23 cellular contexts compared by ENCODE assay signal in the genomic region with DNA sequence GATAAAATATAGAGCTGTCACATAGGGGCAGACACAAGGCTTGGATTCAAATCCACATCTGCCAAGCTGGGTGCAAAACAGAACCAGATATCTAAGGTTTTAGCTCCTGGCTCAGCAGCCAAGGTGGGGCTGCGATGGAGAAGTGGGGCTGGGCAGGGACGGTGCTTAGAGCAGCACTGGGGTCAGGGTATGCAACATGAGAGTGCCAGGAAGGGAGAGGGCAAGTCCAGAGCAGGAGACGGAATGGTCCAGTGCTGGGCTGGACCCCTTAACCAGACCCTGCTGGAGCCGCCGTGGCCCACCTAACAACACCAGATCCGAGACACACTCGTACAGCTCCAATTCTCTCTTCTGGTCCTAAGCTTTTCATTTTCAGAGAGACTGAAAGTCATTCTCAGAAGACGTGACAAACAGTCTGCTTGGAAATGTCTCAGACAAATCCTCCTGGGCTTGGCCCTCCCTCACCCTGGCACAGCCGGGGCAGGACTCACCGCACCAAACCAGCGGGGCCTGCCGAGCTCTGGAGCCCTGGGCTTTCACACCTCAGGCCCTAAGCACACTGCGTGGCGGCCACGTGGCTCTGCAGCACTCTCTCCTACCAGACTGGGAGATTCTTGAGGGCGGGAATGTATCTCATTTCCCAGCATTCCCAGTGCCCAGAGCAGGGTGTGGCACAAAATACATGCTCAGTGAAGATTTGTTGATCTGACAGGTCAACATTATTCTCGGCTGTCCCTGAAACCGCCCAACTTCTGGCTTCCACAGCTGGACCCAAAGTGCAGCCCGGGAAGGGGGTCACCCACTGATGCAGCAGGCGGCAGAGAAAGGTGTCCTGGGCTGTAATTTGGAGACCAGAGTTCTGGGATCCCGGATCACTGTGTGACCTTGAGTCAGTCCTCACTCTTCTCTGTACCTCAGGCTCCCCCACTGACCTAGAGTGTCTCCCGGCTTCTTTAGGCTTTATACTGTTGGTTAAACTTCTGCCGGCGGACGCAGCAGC. TPM values are rescaled to one million over a fixed set of nuclear protein-coding genes. Genes with fewer than 3 reads are reported as not detected.
DNase-seq lines count a peak whose midpoint lies in the region; ATAC-seq and TF ChIP-seq lines count a peak whose summit lies in the region.
"Had no signal": no experiment of that assay in that cellular context is flagged by ENCODE, and none has a peak within 500 bp of the region (broad histone marks: within the 10 kb centered on the region; RNA-seq: fewer than 3 reads in every experiment).

No MANE protein-coding gene starts in this region.

- no peak for TF ChIP-seq CTCF in VCaP (conservative IDR thresholded peaks at IDR 0.05)
- no peak for TF ChIP-seq CTCF in nephron (IDR thresholded peaks at IDR 0.05; ENCODE audit: unreplicated experiment in 3 of 3)
- TF ChIP-seq CTCF in transverse colon (IDR thresholded peaks at IDR 0.05) = no peak

- no peak for TF ChIP-seq POLR2A in transverse colon (IDR thresholded peaks at IDR 0.05)

- H3K27ac Mint-ChIP-seq in nephron = peak overlapping the region in 2 of 3 experiments; percentile 94 to 95
- H3K27ac Mint-ChIP-seq: stimulated activated memory B cell treated with anti-CD40 and anti-IgM and Interleukin-4, amounts not matched to agents 10 μg/mL and 1 μg/mL and 100 μg/mL, for 72 hours had no signal

- in situ Hi-C loops in transverse colon (cut with MboI; ENCODE audit: low pct_ligation_motif_present in 1 of 4, low pct_unique_long_range_greater_than_20kb in 1 of 4, low sequenced_read_pairs in 3 of 4) = no loop called here

- H3K4me1 Mint-ChIP-seq in nephron = peaks cover 54% of the 10 kb centered on the region

- no peak overlapping the region for H3K4me3 ChIP-seq in transverse colon
- H3K4me3 ChIP-seq: esophagus squamous epithelium, GM12878, tibial nerve had no signal

- H3K27me3 Mint-ChIP-seq in nephron (ENCODE audit: low read depth) = peaks cover 12% of the 10 kb centered on the region

- H3K27ac ChIP-seq in VCaP = peak overlapping the region; percentile 75; the same call in 1 of the 2 replicates
- H3K27ac ChIP-seq in transverse colon = no peak overlapping the region
- H3K27ac ChIP-seq: esophagus squamous epithelium had no signal

- H3K4me3 Mint-ChIP-seq in nephron = no peak overlapping the region
- H3K4me3 Mint-ChIP-seq: stimulated activated memory B cell treated with anti-CD40 and anti-IgM and Interleukin-4, amounts not matched to agents 10 μg/mL and 1 μg/mL and 100 μg/mL, for 72 hours had no signal

- peak; percentile 60 for DNase-seq in activated effector memory CD4-positive, alpha-beta T cell treated with anti-CD3 and anti-CD28 coated beads, Interleukin-2, amount 50 U/mL, for 16 hours
- DNase-seq in activated effector memory CD4-positive, alpha-beta T cell treated with Interleukin-2 at 50 U/mL for 16 hours = no peak
- peak; percentile 4 for DNase-seq in transverse colon
- no peak for DNase-seq in GOT3 (lab: John Stamatoyannopoulos, UW)
- no peak for DNase-seq in NCI-H226
- DNase-seq: activated CD4-positive, alpha-beta T cell treated with anti-CD3 and anti-CD28 coated beads, Interleukin-2, amount 50 U/mL, for 1 hour; activated naive CD4-positive, alpha-beta T cell; amygdala; central memory CD4-positive, alpha-beta T cell; effector CD4-positive, alpha-beta T cell; esophagus squamous epithelium; GF-D8; NCI-H1092 treated with DMSO at 0.1 percent for 48 hours; NCI-H524 had no signal

- no peak for TF ChIP-seq EP300 in transverse colon (IDR thresholded peaks at IDR 0.05; ENCODE audit: low read depth)

- no peaks in the 10 kb centered on the region for H3K9me3 ChIP-seq in transverse colon
- H3K9me3 ChIP-seq: esophagus squamous epithelium, tibial nerve had no signal

- no peaks in the 10 kb centered on the region for H3K9me3 Mint-ChIP-seq in nephron
- H3K9me3 Mint-ChIP-seq: stimulated activated memory B cell treated with anti-CD40 and anti-IgM and Interleukin-4, amounts not matched to agents 10 μg/mL and 1 μg/mL and 100 μg/mL, for 72 hours had no signal

- WGBS in transverse colon (ENCODE audit: low coverage in 1 of 2), 2 donors = 73 to 89% methylated on average over 2 to 25 of the region's 25 CpGs

- ATAC-seq in HG03108 (IDR thresholded peaks at IDR 0.05; ENCODE audit: unreplicated experiment) = no peak
- ATAC-seq: GM12878; left lobe of liver; right cardiac atrium; stimulated activated memory B cell treated with anti-CD40 and anti-IgM and Interleukin-4, amounts not matched to agents 10 μg/mL and 1 μg/mL and 100 μg/mL, for 72 hours had no signal

- H3K36me3 Mint-ChIP-seq in nephron (ENCODE audit: low read depth) = no peaks in the 10 kb centered on the region

- intact Hi-C loops in transverse colon (cut with DNase I; ENCODE audit: low total_unique reads) = no loop called here

- no peaks in the 10 kb centered on the region for H3K27me3 ChIP-seq in transverse colon
- H3K27me3 ChIP-seq: tibial nerve had no signal

- peaks cover 5 to 28% (median 24%) of the 10 kb centered on the region in 4 donors for H3K4me1 ChIP-seq in transverse colon

- no peaks in the 10 kb centered on the region for H3K36me3 ChIP-seq in transverse colon

RNA-seq across cellular contexts. Expression of a gene that starts 11.6 kb away (rescaled TPM):
- 10 to 100 TPM in 1 of 4 donors, 1 to 10 TPM in 3; 5.1 to 11.5 (median 9.1) TPM for total RNA-seq in transverse colon
- total RNA-seq: A172 had no signal

Comparison
In these comparisons a context has a peak if more than half of its experiments do, and no peak if none do; other contexts are left out.
1. DNase-seq: peak in activated effector memory CD4-positive, alpha-beta T cell treated with anti-CD3 and anti-CD28 coated beads, Interleukin-2, amount 50 U/mL, for 16 hours (single experiment) and transverse colon (single experiment); none in activated effector memory CD4-positive, alpha-beta T cell treated with Interleukin-2 at 50 U/mL for 16 hours (single experiment), GOT3 (single experiment) and NCI-H226 (single experiment).